ENCODE assay signal across 27 cellular contexts in genomic region chr20:58538752-58539151, GRCh38. TPM values are rescaled to one million over a fixed set of nuclear protein-coding genes. Genes with fewer than 3 reads are reported as not detected.
DNase-seq lines count a peak whose midpoint lies in the region; ATAC-seq and TF ChIP-seq lines count a peak whose summit lies in the region.
"Had no signal": no experiment of that assay in that cellular context is flagged by ENCODE, and none has a peak within 500 bp of the region (broad histone marks: within the 10 kb centered on the region; RNA-seq: fewer than 3 reads in every experiment).

No MANE protein-coding gene starts in this region.

- H2AFZ ChIP-seq in PC-3 (ENCODE audit: low read length): no peak overlapping the region

- intact Hi-C loops in PC-3 (cut with micrococcal nuclease): no loop called here

- H3K27me3 ChIP-seq in PC-3 (ENCODE audit: low read length): no peaks in the 10 kb centered on the region
- H3K27me3 ChIP-seq: cardiac muscle cell, right lobe of liver, thyroid gland had no signal

- H3K9me3 ChIP-seq in PC-3 (ENCODE audit: low read length): no peaks in the 10 kb centered on the region
- H3K9me3 ChIP-seq: right lobe of liver, thyroid gland had no signal

- TF ChIP-seq CTCF in PC-3 (conservative IDR thresholded peaks at IDR 0.05; ENCODE audit: low read depth, low read length): no peak

- H3K9ac ChIP-seq in PC-3 (ENCODE audit: low read length): no peak overlapping the region; the same call in 1 of the 2 replicates

- peaks cover 33% of the 10 kb centered on the region for H3K4me1 ChIP-seq in PC-3 (ENCODE audit: insufficient read depth, low read length)
- H3K4me1 ChIP-seq: right lobe of liver, thyroid gland had no signal

- no peaks in the 10 kb centered on the region for H3K79me2 ChIP-seq in PC-3 (ENCODE audit: low read length)

- no TSS peak for BruUV-seq in PC-3 (replicated peaks; lab: Mats Ljungman, UMichigan)

- DNase-seq in stimulated activated naive CD8-positive, alpha-beta T cell treated with anti-CD3 and anti-CD28 coated beads, Interleukin-15, Interleukin-2, amounts not matched to agents 100 U/mL and 50 U/mL, for 24 hours: peak; percentile 10
- no peak for DNase-seq in stimulated activated naive CD8-positive, alpha-beta T cell treated with anti-CD3 and anti-CD28 coated beads, Interleukin-15, amount 100 ng/mL, for 72 hours
- DNase-seq in PC-3 (peak; percentile 76), hepatic stellate cell (ENCODE audit: low spot score) (peak; percentile 51)
- DNase-seq: activated B cell treated with CpG ODN at 0.5 μM for 24 hours; CD8-positive, alpha-beta T cell; dorsolateral prefrontal cortex; foreskin melanocyte; Karpas-422; kidney; mesenchymal stem cell; naive B cell; NCI-H1105 treated with DMSO at 0.1 percent for 48 hours; NCI-H2107; NCI-H510A; right lobe of liver; thyroid gland had no signal

- peaks cover 8% of the 10 kb centered on the region for H3K4me1 Mint-ChIP-seq in stimulated activated naive CD8-positive, alpha-beta T cell treated with anti-CD3 and anti-CD28 coated beads, Interleukin-15, amount 100 ng/mL, for 72 hours
- H3K4me1 Mint-ChIP-seq: activated B cell treated with CpG ODN at 0.5 μM for 24 hours; naive B cell; stimulated activated memory B cell treated with anti-CD40 and anti-IgM and Interleukin-4, amounts not matched to agents 10 μg/mL and 1 μg/mL and 100 μg/mL, for 72 hours had no signal

- peak overlapping the region; percentile 55 for H3K27ac ChIP-seq in PC-3 (ENCODE audit: low read length)
- H3K27ac ChIP-seq: cardiac muscle cell, dorsolateral prefrontal cortex, epithelial cell of prostate, right lobe of liver, SK-N-MC, thyroid gland had no signal

- no peak overlapping the region for H3K4me3 ChIP-seq in PC-3 (ENCODE audit: low read length)
- H3K4me3 ChIP-seq: cardiac muscle cell, dorsolateral prefrontal cortex, right lobe of liver, SK-N-MC, thyroid gland had no signal

- no peak overlapping the region for H3K4me2 ChIP-seq in PC-3 (ENCODE audit: low read length)

- H3K27ac Mint-ChIP-seq in stimulated activated naive CD8-positive, alpha-beta T cell treated with anti-CD3 and anti-CD28 coated beads, Interleukin-15, amount 100 ng/mL, for 72 hours: no peak overlapping the region
- H3K27ac Mint-ChIP-seq: activated B cell treated with CpG ODN at 0.5 μM for 24 hours; activated T-helper 2 cell treated with anti-CD3 and anti-CD28 coated beads, Interferon-gamma antibody, Interleukin-2, Interleukin-4, amounts not matched to agents 10 μg/mL and 5 μg/mL and 100 μg/mL, durations not matched to agents 14 hours and 24 hours and 36 hours; CD8-positive, alpha-beta T cell; naive B cell; stimulated activated memory B cell treated with anti-CD40 and anti-IgM and Interleukin-4, amounts not matched to agents 10 μg/mL and 1 μg/mL and 100 μg/mL, for 72 hours had no signal

- no peaks in the 10 kb centered on the region for H3K9me2 ChIP-seq in PC-3 (replicated peaks; ENCODE audit: low read length)

- POLR2A ChIA-PET in PC-3 (lab: Charles Lee; ENCODE audit: unreplicated experiment): no interaction called here

- H3K27me3 Mint-ChIP-seq in stimulated activated naive CD8-positive, alpha-beta T cell treated with anti-CD3 and anti-CD28 coated beads, Interleukin-15, amount 100 ng/mL, for 72 hours: peaks cover 8% of the 10 kb centered on the region

- peak; percentile 25 for ATAC-seq in stimulated activated naive CD8-positive, alpha-beta T cell treated with anti-CD3 and anti-CD28 coated beads, Interleukin-15, Interleukin-2, amounts not matched to agents 100 U/mL and 50 U/mL, for 24 hours
- no peak for ATAC-seq in stimulated activated naive CD8-positive, alpha-beta T cell treated with anti-CD3 and anti-CD28 coated beads, Interleukin-15, amount 100 ng/mL, for 72 hours
- ATAC-seq in PC-3 (no peak), GM19035 (IDR thresholded peaks at IDR 0.05; ENCODE audit: unreplicated experiment) (no peak), HG03520 (IDR thresholded peaks at IDR 0.05; ENCODE audit: unreplicated experiment) (no peak), HG02970 (IDR thresholded peaks at IDR 0.05; ENCODE audit: low FRiP score, unreplicated experiment) (no peak)
- ATAC-seq: CD8-positive, alpha-beta T cell; Panc1; right lobe of liver; stimulated activated memory B cell treated with anti-CD40 and anti-IgM and Interleukin-4, amounts not matched to agents 10 μg/mL and 1 μg/mL and 100 μg/mL, for 72 hours had no signal

- no peaks in the 10 kb centered on the region for H3K36me3 ChIP-seq in PC-3 (ENCODE audit: low read depth, low read length)
- H3K36me3 ChIP-seq: cardiac muscle cell, right lobe of liver, thyroid gland had no signal

- no peaks in the 10 kb centered on the region for H3F3A ChIP-seq in PC-3 (ENCODE audit: low read length, unreplicated experiment)

- no peaks in the 10 kb centered on the region for H4K20me1 ChIP-seq in PC-3 (ENCODE audit: low read length)

- CTCF ChIA-PET in PC-3 (lab: Charles Lee): no interaction called here

- H3K4me3 Mint-ChIP-seq in stimulated activated naive CD8-positive, alpha-beta T cell treated with anti-CD3 and anti-CD28 coated beads, Interleukin-15, amount 100 ng/mL, for 72 hours: no peak overlapping the region
- H3K4me3 Mint-ChIP-seq: activated B cell treated with CpG ODN at 0.5 μM for 24 hours; CD8-positive, alpha-beta T cell; stimulated activated memory B cell treated with anti-CD40 and anti-IgM and Interleukin-4, amounts not matched to agents 10 μg/mL and 1 μg/mL and 100 μg/mL, for 72 hours had no signal

- H3K9me3 Mint-ChIP-seq in stimulated activated naive CD8-positive, alpha-beta T cell treated with anti-CD3 and anti-CD28 coated beads, Interleukin-15, amount 100 ng/mL, for 72 hours: peaks cover 14 to 19% of the 10 kb centered on the region in 2 donors
- H3K9me3 Mint-ChIP-seq: CD8-positive, alpha-beta T cell had no signal

RNA-seq across cellular contexts. Expression of gene APCDD1L, which starts 23.6 kb away (rescaled TPM):
- total RNA-seq in PC-3 (2014; rRNA removed): 2.0 and 4.9 TPM in 2 replicates
- total RNA-seq: activated B cell treated with CpG ODN at 0.5 μM for 24 hours; activated T-helper 2 cell treated with anti-CD3 and anti-CD28 coated beads, Interferon-gamma antibody, Interleukin-2, Interleukin-4, amounts not matched to agents 10 μg/mL and 5 μg/mL and 100 μg/mL, durations not matched to agents 14 hours and 24 hours and 36 hours; CD8-positive, alpha-beta T cell; HT-29 had no signal

Comparison
In these comparisons a context has a peak if more than half of its experiments do, and no peak if none do; other contexts are left out.
1. DNase-seq: peak in stimulated activated naive CD8-positive, alpha-beta T cell treated with anti-CD3 and anti-CD28 coated beads, Interleukin-15, Interleukin-2, amounts not matched to agents 100 U/mL and 50 U/mL, for 24 hours (single experiment), PC-3 (single experiment) and hepatic stellate cell (single experiment); none in stimulated activated naive CD8-positive, alpha-beta T cell treated with anti-CD3 and anti-CD28 coated beads, Interleukin-15, amount 100 ng/mL, for 72 hours (0 of 2).